In the genomic region with DNA sequence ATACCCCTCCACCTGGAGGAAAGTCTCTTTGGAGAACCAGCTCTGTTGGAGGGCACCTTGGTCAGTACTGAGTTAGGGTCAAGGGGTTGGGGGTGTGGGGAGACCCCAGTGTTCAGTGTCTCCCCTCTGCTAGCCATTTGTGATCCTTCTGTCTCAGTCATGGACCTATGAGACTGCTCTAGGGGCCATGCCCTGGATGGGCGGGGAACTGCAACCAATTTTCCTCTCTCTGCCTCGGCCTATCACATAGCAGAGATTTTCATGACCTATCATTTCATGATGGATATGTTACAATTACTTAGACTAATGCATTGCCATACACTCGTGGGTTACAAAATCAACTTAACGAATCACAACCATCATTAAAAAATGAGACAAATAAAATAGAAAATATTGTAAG, we compare ENCODE assay signal across 23 cellular contexts. TPM values are rescaled to one million over a fixed set of nuclear protein-coding genes. Genes with fewer than 3 reads are reported as not detected.
"Had no signal": no experiment of that assay in that cellular context is flagged by ENCODE, and none has a peak within 500 bp of the region (broad histone marks: within the 10 kb centered on the region; RNA-seq: fewer than 3 reads in every experiment).

No MANE protein-coding gene starts in this region.

- H3K36me3 Mint-ChIP-seq: T-cell had no signal

- ATAC-seq: activated naive CD8-positive, alpha-beta T cell treated with anti-CD3 and anti-CD28 coated beads, Interleukin-2, amount 50 U/mL, for 24 hours; left colon; right cardiac atrium; T-cell had no signal

- H3K27ac ChIP-seq: prostate gland, stomach, testis had no signal

- H3K4me1 Mint-ChIP-seq: T-cell had no signal

- H3K4me1 ChIP-seq: prostate gland, stomach, testis had no signal

- DNase-seq: activated CD4-positive, alpha-beta T cell treated with anti-CD3 and anti-CD28 coated beads for 4 hours; activated CD8-positive, alpha-beta memory T cell treated with anti-CD3 and anti-CD28 coated beads, Interleukin-2, amount 50 U/mL, for 48 hours; activated naive CD4-positive, alpha-beta T cell treated with anti-CD3 and anti-CD28 coated beads for 36 hours; activated naive CD8-positive, alpha-beta T cell treated with anti-CD3 and anti-CD28 coated beads, Interleukin-2, amount 50 U/mL, for 24 hours; cerebellar nuclear complex; effector CD8-positive, alpha-beta T cell; head of caudate nucleus; left colon; midbrain; right cardiac atrium; stimulated activated CD4-positive, alpha-beta T cell treated with anti-CD3 and anti-CD28 coated beads, Interleukin-1b, Interleukin-23, amount 100 ng/mL, for 48 hours; stomach; T-cell; T-helper 9 cell; testis had no signal

- H3K36me3 ChIP-seq: prostate gland, stomach had no signal

- H3K27ac Mint-ChIP-seq: activated naive CD4-positive, alpha-beta T cell treated with anti-CD3 and anti-CD28 coated beads for 36 hours; activated naive CD8-positive, alpha-beta T cell treated with anti-CD3 and anti-CD28 coated beads, Interleukin-2, amount 50 U/mL, for 24 hours; T-cell had no signal

- H3K4me3 ChIP-seq: lung, prostate gland, stomach, testis had no signal

- H3K9me3 ChIP-seq: prostate gland, stomach, testis had no signal

- H3K4me3 Mint-ChIP-seq: activated naive CD4-positive, alpha-beta T cell treated with anti-CD3 and anti-CD28 coated beads for 36 hours; activated naive CD8-positive, alpha-beta T cell treated with anti-CD3 and anti-CD28 coated beads, Interleukin-2, amount 50 U/mL, for 24 hours; T-cell had no signal

- H3K9me3 Mint-ChIP-seq: activated naive CD4-positive, alpha-beta T cell treated with anti-CD3 and anti-CD28 coated beads for 36 hours; activated naive CD8-positive, alpha-beta T cell treated with anti-CD3 and anti-CD28 coated beads, Interleukin-2, amount 50 U/mL, for 24 hours; T-cell had no signal

- H3K27me3 ChIP-seq: testis had no signal

RNA-seq across cellular contexts. Expression of gene OTOG, which starts 7.4 kb away (rescaled TPM):
- total RNA-seq: activated naive CD4-positive, alpha-beta T cell treated with anti-CD3 and anti-CD28 coated beads for 36 hours; aorta; fibroblast of lung; left colon; omental fat pad; right cardiac atrium; stomach; T-cell had no signal
- polyA plus RNA-seq: aorta, fibroblast of lung, lung, neural cell, right cardiac atrium, stomach had no signal

RNA-seq across cellular contexts. Expression of gene USH1C, which starts 10.3 kb away (rescaled TPM):
- total RNA-seq: activated naive CD4-positive, alpha-beta T cell treated with anti-CD3 and anti-CD28 coated beads for 36 hours; aorta; fibroblast of lung; frontal cortex; myocyte; prostate gland; T-cell had no signal
- polyA plus RNA-seq: fibroblast of lung had no signal
